Comparison of ENCODE assay signal across 24 cellular contexts in the genomic region with DNA sequence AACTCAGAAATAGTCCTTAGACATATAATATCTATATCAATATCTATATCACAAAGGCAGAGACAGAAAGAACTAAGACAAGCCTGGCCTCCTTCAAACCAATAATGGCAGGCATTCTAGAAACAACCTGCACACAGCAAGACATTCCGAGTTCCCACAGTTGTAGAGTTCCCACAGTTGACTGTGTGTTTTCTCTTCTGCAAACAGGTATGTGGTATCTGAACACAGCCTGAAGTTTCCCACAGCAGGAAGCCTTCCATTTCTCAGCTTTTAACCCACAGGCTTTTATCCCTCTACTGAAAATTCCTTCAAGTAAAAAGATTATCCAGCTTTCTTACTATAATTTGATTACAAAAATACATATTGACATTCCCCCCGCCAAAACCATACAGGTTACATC.
"Had no signal": no experiment of that assay in that cellular context is flagged by ENCODE, and none has a peak within 500 bp of the region (broad histone marks: within the 10 kb centered on the region; RNA-seq: fewer than 3 reads in every experiment).

No MANE protein-coding gene starts in this region.

- H3K9me3 Mint-ChIP-seq: mesothelial cell of epicardium; naive B cell; natural killer cell treated with Interleukin-12 subunit alpha and Interleukin-12 subunit beta and Interleukin-15 and Interleukin-18, amount 100 ng/mL, for 72 hours; neural progenitor cell had no signal

- H3K4me1 Mint-ChIP-seq: mesothelial cell of epicardium, neural progenitor cell had no signal

- H3K9me3 ChIP-seq: mucosa of descending colon, prostate gland, right atrium auricular region, stomach, thyroid gland, vagina had no signal

- H3K27me3 Mint-ChIP-seq: naive B cell; natural killer cell treated with Interleukin-12 subunit alpha and Interleukin-12 subunit beta and Interleukin-15 and Interleukin-18, amount 100 ng/mL, for 72 hours had no signal

- ATAC-seq: left lobe of liver; mucosa of descending colon; natural killer cell treated with Interleukin-12 subunit alpha and Interleukin-12 subunit beta and Interleukin-15 and Interleukin-18, amount 100 ng/mL, for 72 hours; sciatic nerve had no signal

- H3K27ac ChIP-seq: dorsolateral prefrontal cortex, neural progenitor cell, prostate gland, right atrium auricular region, stomach, thyroid gland, vagina had no signal

- H3K4me3 Mint-ChIP-seq: mesothelial cell of epicardium; naive B cell; natural killer cell treated with Interleukin-12 subunit alpha and Interleukin-12 subunit beta and Interleukin-15 and Interleukin-18, amount 100 ng/mL, for 72 hours; neural progenitor cell had no signal

- H3K36me3 ChIP-seq: neural progenitor cell had no signal

- H3K4me1 ChIP-seq: neural progenitor cell, thyroid gland, vagina had no signal

- H3K27me3 ChIP-seq: dorsolateral prefrontal cortex, neural progenitor cell, right atrium auricular region, stomach, thyroid gland, vagina had no signal

- H3K27ac Mint-ChIP-seq: mesothelial cell of epicardium, neural progenitor cell had no signal

- H3K4me3 ChIP-seq: dorsolateral prefrontal cortex, mucosa of descending colon, neural progenitor cell, prostate gland, right atrium auricular region, smooth muscle cell, stomach, thyroid gland, vagina had no signal

- DNase-seq: dorsolateral prefrontal cortex; effector CD4-positive, alpha-beta T cell; hypothalamus; kidney; mesenchymal stem cell; mucosa of descending colon; naive B cell; stimulated activated CD4-positive, alpha-beta T cell treated with anti-CD3 and anti-CD28 coated beads, Interleukin-12 subunit alpha, Interleukin-12 subunit beta, amount 100 ng/mL, for 4 hours; stimulated activated CD4-positive, alpha-beta T cell treated with anti-CD3 and anti-CD28 coated beads, Interleukin-1b, Interleukin-23, amount 100 ng/mL, for 48 hours; stimulated activated CD4-positive, alpha-beta T cell treated with anti-CD3 and anti-CD28 coated beads, Interleukin-4, amount 100 ng/mL, for 1 hour; stimulated activated CD8-positive, alpha-beta memory T cell treated with anti-CD3 and anti-CD28 coated beads, Interleukin-4, amount 100 ng/mL, for 48 hours; stimulated activated naive CD4-positive, alpha-beta T cell treated with Interleukin-2 at 50 U/mL for 16 hours; stomach; thyroid gland; trophoblast cell had no signal
